ENCODE assay signal across 24 cellular contexts in genomic region chr7:132871419-132871818, GRCh38.
A peak's percentile ranks its signal among the peaks of the same experiment; 100 is the strongest.
DNase-seq lines count a peak whose midpoint lies in the region; ATAC-seq, FAIRE-seq and TF ChIP-seq lines count a peak whose summit lies in the region.
"Had no signal": no experiment of that assay in that cellular context is flagged by ENCODE, and none has a peak within 500 bp of the region (broad histone marks: within the 10 kb centered on the region; RNA-seq: fewer than 3 reads in every experiment).

No MANE protein-coding gene starts in this region.

- peaks cover 31% of the 10 kb centered on the region for H3K36me3 Mint-ChIP-seq in stimulated activated memory B cell treated with anti-CD40 and anti-IgM and Interleukin-4, amounts not matched to agents 10 μg/mL and 1 μg/mL and 100 μg/mL, for 72 hours
- peaks cover 2% of the 10 kb centered on the region for H3K36me3 Mint-ChIP-seq in chondrocyte (ENCODE audit: low read depth)

- H3K9me3 ChIP-seq in small intestine (ENCODE audit: control insufficient read depth, low read depth), result no peaks in the 10 kb centered on the region
- H3K9me3 ChIP-seq: Caco-2, psoas muscle had no signal

- ATAC-seq in GM18868 (IDR thresholded peaks at IDR 0.05; ENCODE audit: unreplicated experiment) (peak; percentile 76), GM21529 (IDR thresholded peaks at IDR 0.05; ENCODE audit: unreplicated experiment) (peak; percentile 80), HG03066 (IDR thresholded peaks at IDR 0.05; ENCODE audit: low read depth, unreplicated experiment) (peak; percentile 67)
- ATAC-seq in stimulated activated memory B cell treated with anti-CD40 and anti-IgM and Interleukin-4, amounts not matched to agents 10 μg/mL and 1 μg/mL and 100 μg/mL, for 72 hours, result no peak
- ATAC-seq: esophagus mucosa, psoas muscle, Right ventricle myocardium inferior had no signal

- no peaks in the 10 kb centered on the region for H3K36me3 ChIP-seq in small intestine (ENCODE audit: control insufficient read depth in 2 of 2, insufficient read depth in 2 of 2, low read length in 2 of 2)

- H3K4me3 ChIP-seq in small intestine (ENCODE audit: low read depth in 1 of 2, low read length in 2 of 2), result no peak overlapping the region
- H3K4me3 ChIP-seq: psoas muscle, skin epidermis had no signal

- no peaks in the 10 kb centered on the region for H3K9me3 Mint-ChIP-seq in stimulated activated memory B cell treated with anti-CD40 and anti-IgM and Interleukin-4, amounts not matched to agents 10 μg/mL and 1 μg/mL and 100 μg/mL, for 72 hours
- H3K9me3 Mint-ChIP-seq in chondrocyte (ENCODE audit: low read depth), result no peaks in the 10 kb centered on the region

- no peak overlapping the region for H3K27ac ChIP-seq in small intestine (ENCODE audit: low read depth in 1 of 2, low read length in 1 of 2)
- H3K27ac ChIP-seq: psoas muscle, skin epidermis had no signal

- FAIRE-seq in small intestine (lab: Jason Lieb, UNC), result no peak
- FAIRE-seq: H1 had no signal

- peak overlapping the region; percentile 79 for H3K27ac Mint-ChIP-seq in stimulated activated memory B cell treated with anti-CD40 and anti-IgM and Interleukin-4, amounts not matched to agents 10 μg/mL and 1 μg/mL and 100 μg/mL, for 72 hours
- H3K27ac Mint-ChIP-seq in chondrocyte (ENCODE audit: unreplicated experiment), result no peak overlapping the region

- 78 to 89% (median 85%) methylated on average over 6 of the region's 6 CpGs for WGBS in small intestine, 3 donors

- peaks cover 29% of the 10 kb centered on the region for H3K4me1 Mint-ChIP-seq in stimulated activated memory B cell treated with anti-CD40 and anti-IgM and Interleukin-4, amounts not matched to agents 10 μg/mL and 1 μg/mL and 100 μg/mL, for 72 hours
- H3K4me1 Mint-ChIP-seq in chondrocyte (ENCODE audit: low read depth), result peaks cover 5% of the 10 kb centered on the region

- H3K27me3 ChIP-seq in small intestine (ENCODE audit: control insufficient read depth in 2 of 2, insufficient read depth in 2 of 2, low read length in 2 of 2), result no peaks in the 10 kb centered on the region

- TF ChIP-seq CTCF in chondrocyte (IDR thresholded peaks at IDR 0.05), result no peak

- H3K4me3 Mint-ChIP-seq in stimulated activated memory B cell treated with anti-CD40 and anti-IgM and Interleukin-4, amounts not matched to agents 10 μg/mL and 1 μg/mL and 100 μg/mL, for 72 hours, result no peak overlapping the region
- H3K4me3 Mint-ChIP-seq in chondrocyte (ENCODE audit: unreplicated experiment), result no peak overlapping the region

- DNase-seq in small intestine, result no peak
- no peak for DNase-seq in cerebellar nuclear complex (lab: John Stamatoyannopoulos, UW)
- no peak for DNase-seq in chondrocyte (ENCODE audit: low spot score)
- DNase-seq: activated CD4-positive, alpha-beta T cell treated with anti-CD3 and anti-CD28 coated beads for 48 hours; activated CD8-positive, alpha-beta memory T cell treated with anti-CD3 and anti-CD28 coated beads, Interleukin-2, amount 50 U/mL, for 4 hours; activated gamma-delta T cell; AML-193; amygdala; Caco-2; effector CD4-positive, alpha-beta T cell; EL; NCI-H1930; NCI-H446 treated with DMSO at 0.1 percent for 48 hours; psoas muscle; stimulated activated CD4-positive, alpha-beta T cell treated with anti-CD3 and anti-CD28 coated beads, Interleukin-4, amount 100 ng/mL, for 24 hours; substantia nigra had no signal

- no peaks in the 10 kb centered on the region for H3K4me1 ChIP-seq in small intestine (ENCODE audit: control insufficient read depth in 2 of 2, insufficient read depth in 1 of 2, low read depth in 1 of 2, low read length in 1 of 2)
- H3K4me1 ChIP-seq: Caco-2 had no signal

- no peaks in the 10 kb centered on the region for H3K27me3 Mint-ChIP-seq in stimulated activated memory B cell treated with anti-CD40 and anti-IgM and Interleukin-4, amounts not matched to agents 10 μg/mL and 1 μg/mL and 100 μg/mL, for 72 hours
- no peaks in the 10 kb centered on the region for H3K27me3 Mint-ChIP-seq in chondrocyte (ENCODE audit: low read depth)
